ENCODE assay signal across 35 cellular contexts in the genomic region with DNA sequence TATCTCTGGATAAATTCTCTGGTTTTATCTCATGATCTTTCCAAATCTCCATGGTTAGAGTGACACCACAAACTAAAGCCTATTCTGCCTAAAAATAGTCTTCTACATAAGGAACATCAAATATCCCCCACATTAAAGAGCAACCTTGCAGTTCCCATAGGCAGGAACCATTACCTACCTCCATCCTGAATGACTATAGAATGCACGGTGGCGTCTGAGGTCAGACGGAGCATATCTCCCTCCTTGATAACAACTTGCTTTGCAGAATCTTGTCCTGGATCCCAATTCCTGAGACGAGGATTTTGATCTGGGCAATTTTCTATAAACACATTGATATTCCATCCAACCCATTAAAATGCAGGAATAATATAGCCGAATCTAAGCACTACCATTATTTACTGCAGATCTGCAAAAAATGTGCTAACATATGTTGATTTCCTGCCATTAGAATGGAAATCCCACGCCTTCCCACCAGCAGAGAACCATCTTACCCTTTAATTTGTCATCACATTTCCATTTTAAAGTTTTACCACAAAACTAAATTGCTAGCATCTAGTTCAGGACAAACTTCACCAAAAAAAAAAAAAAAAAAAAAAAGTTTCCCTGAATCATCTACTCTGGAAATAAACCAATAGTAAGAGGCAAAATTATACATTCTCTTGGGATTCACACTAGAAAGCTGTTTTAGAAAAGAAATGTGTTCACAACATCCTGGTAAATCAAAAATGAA. TPM values are rescaled to one million over a fixed set of nuclear protein-coding genes. Genes with fewer than 3 reads are reported as not detected.
DNase-seq lines count a peak whose midpoint lies in the region; ATAC-seq and TF ChIP-seq lines count a peak whose summit lies in the region.
"Had no signal": no experiment of that assay in that cellular context is flagged by ENCODE, and none has a peak within 500 bp of the region (broad histone marks: within the 10 kb centered on the region; RNA-seq: fewer than 3 reads in every experiment).

No MANE protein-coding gene starts in this region.

- no peak overlapping the region for H3K4me3 Mint-ChIP-seq in activated naive CD4-positive, alpha-beta T cell treated with anti-CD3 and anti-CD28 coated beads, Interleukin-2, amount 50 U/mL, for 24 hours
- no peak overlapping the region for H3K4me3 Mint-ChIP-seq in activated T-helper 1 cell treated with anti-CD3 and anti-CD28 coated beads, Interleukin-12 subunit alpha, Interleukin-12 subunit beta, Interleukin-2, Interleukin-4 antibody, amounts not matched to agents 30 ng/mL and 10 ng/mL and 1 ng/mL, durations not matched to agents 14 hours and 24 hours and 36 hours
- H3K4me3 Mint-ChIP-seq: activated CD4-positive, alpha-beta memory T cell treated with anti-CD3 and anti-CD28 coated beads for 36 hours; activated naive CD4-positive, alpha-beta T cell treated with anti-CD3 and anti-CD28 coated beads, Interleukin-2, amount 10 ng/mL, durations not matched to agents 7 days and 5 days; naive B cell had no signal

- DNase-seq in activated naive CD4-positive, alpha-beta T cell treated with Interleukin-2 at 50 U/mL for 16 hours, result no peak
- DNase-seq in activated T-helper 1 cell treated with anti-CD3 and anti-CD28 coated beads, Interleukin-12 subunit alpha, Interleukin-12 subunit beta, Interleukin-2, Interleukin-4 antibody, amounts not matched to agents 30 ng/mL and 10 ng/mL and 1 ng/mL, durations not matched to agents 14 hours and 24 hours and 36 hours (ENCODE audit: low spot score), result no peak
- DNase-seq in fibroblast of mammary gland (ENCODE audit: low read depth) (peak; percentile 75), spleen (no peak), GM19238 (ENCODE audit: insufficient read length, low spot score) (no peak), OCI-M2 (lab: John Stamatoyannopoulos, UW; ENCODE audit: unreplicated experiment) (no peak)
- DNase-seq: 8988T; activated CD4-positive, alpha-beta memory T cell treated with anti-CD3 and anti-CD28 coated beads for 36 hours; activated CD4-positive, CD25-positive, alpha-beta regulatory T cell treated with anti-CD3 and anti-CD28 coated beads, Interleukin-2, amount 50 U/mL, for 72 hours; activated CD8-positive, alpha-beta memory T cell treated with anti-CD3 and anti-CD28 coated beads, Interleukin-2, amount 50 U/mL, for 48 hours; activated naive CD4-positive, alpha-beta T cell treated with anti-CD3 and anti-CD28 coated beads, Interleukin-2, amount 10 ng/mL, durations not matched to agents 7 days and 5 days; Calu3; DMS79 treated with DMSO at 0.1 percent for 48 hours; effector CD8-positive, alpha-beta T cell; GDM1; glutamatergic neuron; kidney; left ventricle myocardium superior; MM.1S; naive B cell; NCI-H2029 treated with DMSO at 0.1 percent for 48 hours; NCI-H526; occipital lobe; PC-9; sigmoid colon; SK-N-SH; stimulated activated CD4-positive, alpha-beta T cell treated with anti-CD3 and anti-CD28 coated beads, Interleukin-15, amount 100 ng/mL, for 24 hours; stimulated activated naive CD4-positive, alpha-beta T cell; testis; uterus had no signal

- H3K27me3 ChIP-seq in spleen (replicated peaks in 1 of 7), result no peaks in the 10 kb centered on the region
- H3K27me3 ChIP-seq: sigmoid colon, testis, uterus had no signal

- H3K9me3 ChIP-seq in spleen, result no peaks in the 10 kb centered on the region
- H3K9me3 ChIP-seq: prostate gland, sigmoid colon, SK-N-SH, testis, uterus had no signal

- peaks cover 49% of the 10 kb centered on the region for H3K4me1 Mint-ChIP-seq in activated naive CD4-positive, alpha-beta T cell treated with anti-CD3 and anti-CD28 coated beads, Interleukin-2, amount 50 U/mL, for 24 hours
- H3K4me1 Mint-ChIP-seq in activated T-helper 1 cell treated with anti-CD3 and anti-CD28 coated beads, Interleukin-12 subunit alpha, Interleukin-12 subunit beta, Interleukin-2, Interleukin-4 antibody, amounts not matched to agents 30 ng/mL and 10 ng/mL and 1 ng/mL, durations not matched to agents 14 hours and 24 hours and 36 hours (ENCODE audit: low read depth), result peaks cover 34% of the 10 kb centered on the region

- H3K36me3 ChIP-seq in spleen, result peaks cover 0 to 91% (median 38%) of the 10 kb centered on the region in 6 donors
- H3K36me3 ChIP-seq: prostate gland, uterus had no signal

- no peaks in the 10 kb centered on the region for H3K9me3 Mint-ChIP-seq in activated naive CD4-positive, alpha-beta T cell treated with anti-CD3 and anti-CD28 coated beads, Interleukin-2, amount 50 U/mL, for 24 hours
- H3K9me3 Mint-ChIP-seq in activated T-helper 1 cell treated with anti-CD3 and anti-CD28 coated beads, Interleukin-12 subunit alpha, Interleukin-12 subunit beta, Interleukin-2, Interleukin-4 antibody, amounts not matched to agents 30 ng/mL and 10 ng/mL and 1 ng/mL, durations not matched to agents 14 hours and 24 hours and 36 hours, result no peaks in the 10 kb centered on the region
- H3K9me3 Mint-ChIP-seq: activated CD4-positive, alpha-beta memory T cell treated with anti-CD3 and anti-CD28 coated beads for 36 hours; activated naive CD4-positive, alpha-beta T cell treated with anti-CD3 and anti-CD28 coated beads, Interleukin-2, amount 10 ng/mL, durations not matched to agents 7 days and 5 days; naive B cell had no signal

- no peak for ATAC-seq in HG02798 (IDR thresholded peaks at IDR 0.05; ENCODE audit: poor library complexity, unreplicated experiment)
- ATAC-seq: left ventricle myocardium superior had no signal

- peaks cover 23% of the 10 kb centered on the region for H3K36me3 Mint-ChIP-seq in activated naive CD4-positive, alpha-beta T cell treated with anti-CD3 and anti-CD28 coated beads, Interleukin-2, amount 50 U/mL, for 24 hours
- peaks cover 57% of the 10 kb centered on the region for H3K36me3 Mint-ChIP-seq in activated T-helper 1 cell treated with anti-CD3 and anti-CD28 coated beads, Interleukin-12 subunit alpha, Interleukin-12 subunit beta, Interleukin-2, Interleukin-4 antibody, amounts not matched to agents 30 ng/mL and 10 ng/mL and 1 ng/mL, durations not matched to agents 14 hours and 24 hours and 36 hours (ENCODE audit: low read depth)

- 93 to 97% (median 95%) methylated on average over 6 of the region's 6 CpGs for WGBS in spleen, 5 donors

- TF ChIP-seq POLR2A in spleen (IDR thresholded peaks at IDR 0.05), result no peak

- TF ChIP-seq CTCF in fibroblast of mammary gland (conservative IDR thresholded peaks at IDR 0.05; ENCODE audit: control insufficient read depth, insufficient read depth, low read depth, low read length) (no peak), spleen (IDR thresholded peaks at IDR 0.05 in 8 of 11, conservative IDR thresholded peaks at IDR 0.05 in 3 of 11) (no peak)

- H3K27me3 Mint-ChIP-seq in activated naive CD4-positive, alpha-beta T cell treated with anti-CD3 and anti-CD28 coated beads, Interleukin-2, amount 50 U/mL, for 24 hours, result no peaks in the 10 kb centered on the region
- H3K27me3 Mint-ChIP-seq in activated T-helper 1 cell treated with anti-CD3 and anti-CD28 coated beads, Interleukin-12 subunit alpha, Interleukin-12 subunit beta, Interleukin-2, Interleukin-4 antibody, amounts not matched to agents 30 ng/mL and 10 ng/mL and 1 ng/mL, durations not matched to agents 14 hours and 24 hours and 36 hours (ENCODE audit: insufficient read depth), result no peaks in the 10 kb centered on the region
- H3K27me3 Mint-ChIP-seq: activated CD4-positive, alpha-beta memory T cell treated with anti-CD3 and anti-CD28 coated beads for 36 hours; activated naive CD4-positive, alpha-beta T cell treated with anti-CD3 and anti-CD28 coated beads, Interleukin-2, amount 10 ng/mL, durations not matched to agents 7 days and 5 days; naive B cell had no signal

- no peak overlapping the region for H3K4me3 ChIP-seq in fibroblast of mammary gland (ENCODE audit: control insufficient read depth, low read depth, low read length)
- H3K4me3 ChIP-seq in spleen, result no peak overlapping the region
- H3K4me3 ChIP-seq: coronary artery, PC-9, prostate gland, sigmoid colon, testis, uterus had no signal

- peak overlapping the region in 6 of 8 donors; percentile 58 to 84 (median 71) for H3K27ac ChIP-seq in spleen
- H3K27ac ChIP-seq: KMS-11, PC-9, prostate gland, sigmoid colon, testis, uterus had no signal

- intact Hi-C loops in activated T-helper 1 cell treated with anti-CD3 and anti-CD28 coated beads, Interleukin-12 subunit alpha, Interleukin-12 subunit beta, Interleukin-2, Interleukin-4 antibody, amounts not matched to agents 30 ng/mL and 10 ng/mL and 1 ng/mL, durations not matched to agents 14 hours and 24 hours and 36 hours (cut with micrococcal nuclease), result no loop called here
- intact Hi-C loops in spleen (cut with DNase I; ENCODE audit: low total_unique reads), result no loop called here

- peaks cover 0 to 89% (median 29%) of the 10 kb centered on the region in 6 donors for H3K4me1 ChIP-seq in spleen
- H3K4me1 ChIP-seq: prostate gland, sigmoid colon, uterus had no signal

- peak overlapping the region; percentile 35 for H3K27ac Mint-ChIP-seq in activated naive CD4-positive, alpha-beta T cell treated with anti-CD3 and anti-CD28 coated beads, Interleukin-2, amount 50 U/mL, for 24 hours
- H3K27ac Mint-ChIP-seq in activated T-helper 1 cell treated with anti-CD3 and anti-CD28 coated beads, Interleukin-12 subunit alpha, Interleukin-12 subunit beta, Interleukin-2, Interleukin-4 antibody, amounts not matched to agents 30 ng/mL and 10 ng/mL and 1 ng/mL, durations not matched to agents 14 hours and 24 hours and 36 hours, result peak overlapping the region; percentile 31
- H3K27ac Mint-ChIP-seq: activated CD4-positive, alpha-beta memory T cell treated with anti-CD3 and anti-CD28 coated beads for 36 hours; activated naive CD4-positive, alpha-beta T cell treated with anti-CD3 and anti-CD28 coated beads, Interleukin-2, amount 10 ng/mL, durations not matched to agents 7 days and 5 days had no signal

RNA-seq across cellular contexts. Expression of a gene that starts 22.1 kb away (rescaled TPM):
- total RNA-seq in activated T-helper 1 cell treated with anti-CD3 and anti-CD28 coated beads, Interleukin-12 subunit alpha, Interleukin-12 subunit beta, Interleukin-2, Interleukin-4 antibody, amounts not matched to agents 30 ng/mL and 10 ng/mL and 1 ng/mL, durations not matched to agents 14 hours and 24 hours and 36 hours, result 70.0 and 79.1 TPM in 2 replicates
- total RNA-seq in spleen, result 100 to 1,000 TPM in 3 of 7 donors, 10 to 100 TPM in 4; 71.8 to 175 (median 99.4) TPM
- polyA plus RNA-seq in spleen, result 10 to 100 TPM; 14.2 to 21.1 (median 15.0) TPM
